ENCODE assay signal across 1 cellular context in genomic region chr6:7543761-7544424, GRCh38.
TF ChIP-seq lines count a peak whose summit lies in the region.

No MANE protein-coding gene starts in this region.

TF ChIP-seq in HepG2, 621 proteins besides CTCF, POLR2A, EP300 and RAD21 (continued from another document):
- no peak for TF ChIP-seq ZNF646 (CRISPR knock-in tag; IDR thresholded peaks at IDR 0.05)
- no peak for TF ChIP-seq U2AF1 (optimal IDR thresholded peaks at IDR 0.05; ENCODE audit: low read depth, low read length)
- no peak for TF ChIP-seq HNRNPLL (IDR thresholded peaks at IDR 0.05; ENCODE audit: low read depth, low read length, poor library complexity, severe bottlenecking)
- TF ChIP-seq NFE2 (CRISPR knock-in tag; IDR thresholded peaks at IDR 0.05) = no peak
